ENCODE assay signal across 9 cellular contexts in the genomic region with DNA sequence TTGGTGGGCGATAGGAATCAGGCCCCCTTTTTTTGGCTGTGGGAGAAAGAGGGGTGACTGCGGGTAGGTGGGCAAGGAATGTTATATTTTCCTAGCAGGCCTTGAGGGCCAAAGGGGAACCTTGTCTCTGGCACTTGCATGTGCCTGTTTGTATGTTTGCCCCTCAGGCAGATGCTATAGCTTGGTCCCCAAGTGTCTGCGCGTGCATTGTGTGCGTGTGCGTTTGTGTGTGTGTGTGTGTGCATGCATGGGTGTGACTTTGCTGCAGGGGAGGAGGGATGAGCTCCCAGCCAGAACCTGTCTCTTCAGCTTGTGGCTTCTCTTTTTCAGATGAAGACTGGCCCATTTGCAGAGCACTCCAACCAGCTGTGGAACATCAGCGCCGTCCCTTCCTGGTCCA. TPM values are rescaled to one million over a fixed set of nuclear protein-coding genes. Genes with fewer than 3 reads are reported as not detected.
DNase-seq lines count a peak whose midpoint lies in the region; ATAC-seq and TF ChIP-seq lines count a peak whose summit lies in the region.
"Had no signal": no experiment of that assay in that cellular context is flagged by ENCODE, and none has a peak within 500 bp of the region (broad histone marks: within the 10 kb centered on the region; RNA-seq: fewer than 3 reads in every experiment).

No MANE protein-coding gene starts in this region.

- H3K27me3 Mint-ChIP-seq in activated T-cell treated with anti-CD3 and anti-CD28 coated beads, Interleukin-2, amount 50 U/mL, for 72 hours (ENCODE audit: low read depth) = no peaks in the 10 kb centered on the region
- no peaks in the 10 kb centered on the region for H3K27me3 Mint-ChIP-seq in memory B cell
- H3K27me3 Mint-ChIP-seq: CD4-positive, CD25-positive, alpha-beta regulatory T cell had no signal

- in situ Hi-C loops in astrocyte of the cerebellum (cut with HindIII; ENCODE audit: low sequenced_read_pairs) = no loop called here

- TF ChIP-seq CTCF in astrocyte of the cerebellum (IDR thresholded peaks at IDR 0.05; ENCODE audit: low read depth, low read length, missing control alignments) (no peak), thyroid gland (IDR thresholded peaks at IDR 0.05) (no peak)

- 60 to 64% methylated on average over 8 of the region's 8 CpGs for WGBS in thyroid gland, 2 donors

- H3K9me3 Mint-ChIP-seq in activated T-cell treated with anti-CD3 and anti-CD28 coated beads, Interleukin-2, amount 50 U/mL, for 72 hours = no peaks in the 10 kb centered on the region
- H3K9me3 Mint-ChIP-seq in memory B cell = no peaks in the 10 kb centered on the region
- H3K9me3 Mint-ChIP-seq: CD4-positive, CD25-positive, alpha-beta regulatory T cell had no signal

- peak overlapping the region; percentile 46 for H3K4me3 ChIP-seq in astrocyte of the cerebellum (ENCODE audit: low read depth, low read length)
- no peak overlapping the region for H3K4me3 ChIP-seq in thyroid gland (replicated peaks in 1 of 3)

- no peak for TF ChIP-seq POLR2A in thyroid gland (IDR thresholded peaks at IDR 0.05)

- no peaks in the 10 kb centered on the region for H3K9me3 ChIP-seq in thyroid gland

- no peaks in the 10 kb centered on the region for H3K27me3 ChIP-seq in thyroid gland

- intact Hi-C loops in thyroid gland (cut with DNase I) = loop anchor here (5.0 kb wide), 1 partner anchor 35 kb away; a partner anchor contains a TSS

- H3K4me1 Mint-ChIP-seq in activated T-cell treated with anti-CD3 and anti-CD28 coated beads, Interleukin-2, amount 50 U/mL, for 72 hours (ENCODE audit: low read depth) = peaks cover 46% of the 10 kb centered on the region
- peaks cover 28% of the 10 kb centered on the region for H3K4me1 Mint-ChIP-seq in memory B cell

- ATAC-seq in activated T-cell treated with anti-CD3 and anti-CD28 coated beads, Interleukin-2, amount 50 U/mL, for 72 hours (replicated peaks in 1 of 2) = no peak
- ATAC-seq in memory B cell (ENCODE audit: low read depth) = no peak
- no peak for ATAC-seq in GM18868 (IDR thresholded peaks at IDR 0.05; ENCODE audit: unreplicated experiment)

- no peak overlapping the region for H3K27ac Mint-ChIP-seq in activated T-cell treated with anti-CD3 and anti-CD28 coated beads, Interleukin-2, amount 50 U/mL, for 72 hours
- peak overlapping the region; percentile 93 for H3K27ac Mint-ChIP-seq in memory B cell

- H3K36me3 Mint-ChIP-seq in activated T-cell treated with anti-CD3 and anti-CD28 coated beads, Interleukin-2, amount 50 U/mL, for 72 hours (ENCODE audit: insufficient read depth in 2 of 2) = peaks cover 0 to 4% of the 10 kb centered on the region in 2 donors
- peaks cover 7% of the 10 kb centered on the region for H3K36me3 Mint-ChIP-seq in memory B cell

- peaks cover 9 to 10% of the 10 kb centered on the region in 2 donors for H3K36me3 ChIP-seq in thyroid gland

- peak overlapping the region; percentile 98 to 100 (median 100) for H3K27ac ChIP-seq in thyroid gland

- no peak for DNase-seq in activated T-cell treated with anti-CD3 and anti-CD28 coated beads, Interleukin-2, amount 50 U/mL, for 72 hours
- DNase-seq in activated T-cell treated with anti-CD3 and anti-CD28 coated beads, Interleukin-2, amount 50 U/mL, for 48 hours = no peak
- DNase-seq in astrocyte of the cerebellum (ENCODE audit: low read depth) (no peak), memory B cell (ENCODE audit: low spot score in 2 of 2) (no peak), thyroid gland (no peak), SKM-1 (lab: John Stamatoyannopoulos, UW; ENCODE audit: unreplicated experiment) (no peak), GDM1 (lab: John Stamatoyannopoulos, UW) (no peak)

- H3K4me3 Mint-ChIP-seq in activated T-cell treated with anti-CD3 and anti-CD28 coated beads, Interleukin-2, amount 50 U/mL, for 72 hours = peak overlapping the region; percentile 20 to 24
- H3K4me3 Mint-ChIP-seq in memory B cell = no peak overlapping the region

- H3K4me1 ChIP-seq in thyroid gland = peaks cover 69 to 96% of the 10 kb centered on the region in 2 donors

RNA-seq across cellular contexts. Expression of a gene that starts 30.9 kb away (rescaled TPM):
- total RNA-seq in activated T-cell treated with anti-CD3 and anti-CD28 coated beads, Interleukin-2, amount 50 U/mL, for 72 hours = 10 to 100 TPM; 85.5 to 98.3 TPM
- total RNA-seq in thyroid gland = 100 to 1,000 TPM in 2 of 4 donors, 10 to 100 TPM in 2; 45.0 to 117 (median 89.5) TPM

RNA-seq across cellular contexts. Expression of a gene that starts 31.5 kb away (rescaled TPM):
- 10 to 100 TPM; 21.4 to 23.8 TPM for total RNA-seq in activated T-cell treated with anti-CD3 and anti-CD28 coated beads, Interleukin-2, amount 50 U/mL, for 72 hours
- 10 to 100 TPM; 44.0 to 59.0 (median 54.1) TPM for total RNA-seq in thyroid gland

RNA-seq across cellular contexts. Expression of a gene that starts 35.9 kb away (rescaled TPM):
- total RNA-seq in activated T-cell treated with anti-CD3 and anti-CD28 coated beads, Interleukin-2, amount 50 U/mL, for 72 hours = 1 to 10 TPM; 4.2 to 4.6 TPM
- total RNA-seq in thyroid gland = 10 to 100 TPM in 3 of 4 donors, 1 to 10 TPM in 1; 7.8 to 20.2 (median 12.6) TPM
